Comparison of ENCODE assay signal across 17 cellular contexts in the genomic region with DNA sequence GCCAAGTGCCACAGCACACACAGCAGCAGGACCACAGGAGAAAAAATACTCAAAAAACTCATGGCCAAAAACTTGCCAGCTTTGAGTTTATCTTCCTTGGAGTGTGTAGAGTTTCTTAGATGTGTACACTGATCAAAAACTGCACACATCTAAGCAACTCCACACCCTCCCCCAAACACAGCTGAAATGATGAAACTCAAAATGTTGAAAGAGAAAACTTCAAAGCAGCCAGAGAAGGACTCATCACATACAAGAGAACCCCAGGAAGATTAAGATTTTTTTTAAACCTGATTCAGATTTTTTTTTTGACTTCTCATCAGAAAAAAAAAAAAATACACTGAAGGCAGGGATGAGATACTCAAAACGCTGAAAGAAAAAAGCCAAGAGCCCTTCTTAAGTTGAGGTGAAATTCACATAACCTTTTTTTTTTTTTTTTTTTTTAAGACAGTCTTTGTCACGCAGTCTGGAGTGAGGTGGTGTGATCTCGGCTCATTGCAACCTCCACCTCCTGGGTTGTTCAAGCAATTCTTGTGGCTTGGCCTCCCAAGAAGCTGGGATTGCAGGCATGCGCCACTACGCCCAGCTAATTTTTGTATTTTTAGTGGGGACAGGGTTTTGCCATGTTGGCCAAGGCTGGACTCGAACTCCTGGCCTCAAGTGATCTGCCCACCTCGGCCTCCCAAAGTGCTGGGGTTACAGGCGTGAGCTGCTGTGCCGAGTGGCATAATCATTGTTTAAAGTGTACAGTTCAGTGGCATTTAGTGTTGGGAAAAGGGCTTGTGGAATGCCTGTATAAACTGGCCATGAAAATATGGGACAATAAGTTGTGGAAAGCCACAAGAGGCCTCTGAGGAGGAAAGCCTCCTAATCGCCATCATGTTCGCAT. TPM values are rescaled to one million over a fixed set of nuclear protein-coding genes. Genes with fewer than 3 reads are reported as not detected.
DNase-seq lines count a peak whose midpoint lies in the region; ATAC-seq and TF ChIP-seq lines count a peak whose summit lies in the region.
"Had no signal": no experiment of that assay in that cellular context is flagged by ENCODE, and none has a peak within 500 bp of the region (broad histone marks: within the 10 kb centered on the region; RNA-seq: fewer than 3 reads in every experiment).

No MANE protein-coding gene starts in this region.

- H3K4me3 Mint-ChIP-seq in WTC11: no peak overlapping the region
- H3K4me3 Mint-ChIP-seq: activated naive CD4-positive, alpha-beta T cell treated with anti-CD3 and anti-CD28 coated beads for 36 hours; IgD-negative memory B cell; stimulated activated naive CD8-positive, alpha-beta T cell treated with anti-CD3 and anti-CD28 coated beads, Interleukin-15, amount 100 ng/mL, for 72 hours had no signal

- H3K4me3 ChIP-seq in fibroblast of villous mesenchyme (ENCODE audit: low read depth, low read length): no peak overlapping the region
- H3K4me3 ChIP-seq: prostate gland had no signal

- H3K36me3 Mint-ChIP-seq in WTC11: peaks cover 18% of the 10 kb centered on the region

- H3K27me3 Mint-ChIP-seq in WTC11 (ENCODE audit: low read depth): no peaks in the 10 kb centered on the region

- no peak for ATAC-seq in Right ventricle myocardium superior (ENCODE audit: poor library complexity)
- ATAC-seq in left ventricle myocardium superior: no peak
- ATAC-seq in WTC11: no peak
- ATAC-seq in HG03342 (IDR thresholded peaks at IDR 0.05; ENCODE audit: unreplicated experiment): no peak
- no peak for ATAC-seq in left colon
- ATAC-seq: left cardiac atrium; stimulated activated naive CD8-positive, alpha-beta T cell treated with anti-CD3 and anti-CD28 coated beads, Interleukin-15, amount 100 ng/mL, for 72 hours had no signal

- CTCF ChIA-PET in WTC11 (lab: Charles Lee): interaction anchor here (1.2 kb wide), 1 partner anchor 30 kb away, joined by 3 read pairs; no protein-coding TSS in a partner anchor

- intact Hi-C loops in Right ventricle myocardium superior (cut with DNase I): no loop called here
- intact Hi-C loops in left ventricle myocardium superior (cut with micrococcal nuclease): no loop called here
- intact Hi-C loops in left colon (cut with DNase I, micrococcal nuclease): no loop called here

- peaks cover 4% of the 10 kb centered on the region for H3K4me1 Mint-ChIP-seq in WTC11

- H3K27ac Mint-ChIP-seq in WTC11: peak overlapping the region; percentile 86
- H3K27ac Mint-ChIP-seq: activated naive CD4-positive, alpha-beta T cell treated with anti-CD3 and anti-CD28 coated beads for 36 hours; IgD-negative memory B cell had no signal

- DNase-seq in Right ventricle myocardium superior (peak; percentile 4), left ventricle myocardium superior (no peak), WTC11 (ENCODE audit: low spot score) (no peak), fibroblast of villous mesenchyme (ENCODE audit: low read depth) (peak; percentile 59), midbrain (lab: John Stamatoyannopoulos, UW) (no peak), NK-92 (lab: John Stamatoyannopoulos, UW; ENCODE audit: unreplicated experiment) (no peak), left colon (no peak)
- DNase-seq: activated naive CD4-positive, alpha-beta T cell treated with anti-CD3 and anti-CD28 coated beads for 36 hours; BE2C; left cardiac atrium; NCI-H1417 treated with DMSO at 0.1 percent for 48 hours; NCI-H226; stimulated activated CD4-positive, alpha-beta T cell treated with anti-CD3 and anti-CD28 coated beads, Interleukin-12 subunit alpha, Interleukin-12 subunit beta, amount 100 ng/mL, for 4 hours; stimulated activated naive CD8-positive, alpha-beta T cell treated with anti-CD3 and anti-CD28 coated beads, Interleukin-15, amount 100 ng/mL, for 72 hours had no signal

- no peaks in the 10 kb centered on the region for H3K9me3 Mint-ChIP-seq in WTC11
- H3K9me3 Mint-ChIP-seq: activated naive CD4-positive, alpha-beta T cell treated with anti-CD3 and anti-CD28 coated beads for 36 hours; IgD-negative memory B cell; stimulated activated naive CD8-positive, alpha-beta T cell treated with anti-CD3 and anti-CD28 coated beads, Interleukin-15, amount 100 ng/mL, for 72 hours had no signal

- POLR2A ChIA-PET in WTC11 (lab: Charles Lee): no interaction called here

- no peak for TF ChIP-seq CTCF in WTC11 (IDR thresholded peaks at IDR 0.05)
- no peak for TF ChIP-seq CTCF in fibroblast of villous mesenchyme (IDR thresholded peaks at IDR 0.05; ENCODE audit: insufficient read depth, low read depth, low read length)

TF ChIP-seq in WTC11, 78 proteins besides CTCF, POLR2A, EP300 and RAD21:
- TF ChIP-seq ZNF317 (CRISPR knock-in tag; IDR thresholded peaks at IDR 0.05; ENCODE audit: borderline replicate concordance, low read depth) (no peak), FOXJ3 (CRISPR knock-in tag; IDR thresholded peaks at IDR 0.05; ENCODE audit: borderline replicate concordance) (no peak), TEAD4 (CRISPR knock-in tag; IDR thresholded peaks at IDR 0.05) (no peak), RELA (CRISPR knock-in tag; IDR thresholded peaks at IDR 0.05; ENCODE audit: borderline replicate concordance) (no peak), GABPB1 (CRISPR knock-in tag; IDR thresholded peaks at IDR 0.05) (peak; percentile 47; the same call in 1 of the 2 replicates)
- TF ChIP-seq, protein P1, sequence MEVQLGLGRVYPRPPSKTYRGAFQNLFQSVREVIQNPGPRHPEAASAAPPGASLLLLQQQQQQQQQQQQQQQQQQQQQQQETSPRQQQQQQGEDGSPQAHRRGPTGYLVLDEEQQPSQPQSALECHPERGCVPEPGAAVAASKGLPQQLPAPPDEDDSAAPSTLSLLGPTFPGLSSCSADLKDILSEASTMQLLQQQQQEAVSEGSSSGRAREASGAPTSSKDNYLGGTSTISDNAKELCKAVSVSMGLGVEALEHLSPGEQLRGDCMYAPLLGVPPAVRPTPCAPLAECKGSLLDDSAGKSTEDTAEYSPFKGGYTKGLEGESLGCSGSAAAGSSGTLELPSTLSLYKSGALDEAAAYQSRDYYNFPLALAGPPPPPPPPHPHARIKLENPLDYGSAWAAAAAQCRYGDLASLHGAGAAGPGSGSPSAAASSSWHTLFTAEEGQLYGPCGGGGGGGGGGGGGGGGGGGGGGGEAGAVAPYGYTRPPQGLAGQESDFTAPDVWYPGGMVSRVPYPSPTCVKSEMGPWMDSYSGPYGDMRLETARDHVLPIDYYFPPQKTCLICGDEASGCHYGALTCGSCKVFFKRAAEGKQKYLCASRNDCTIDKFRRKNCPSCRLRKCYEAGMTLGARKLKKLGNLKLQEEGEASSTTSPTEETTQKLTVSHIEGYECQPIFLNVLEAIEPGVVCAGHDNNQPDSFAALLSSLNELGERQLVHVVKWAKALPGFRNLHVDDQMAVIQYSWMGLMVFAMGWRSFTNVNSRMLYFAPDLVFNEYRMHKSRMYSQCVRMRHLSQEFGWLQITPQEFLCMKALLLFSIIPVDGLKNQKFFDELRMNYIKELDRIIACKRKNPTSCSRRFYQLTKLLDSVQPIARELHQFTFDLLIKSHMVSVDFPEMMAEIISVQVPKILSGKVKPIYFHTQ (CRISPR knock-in tag; IDR thresholded peaks at IDR 0.05): no peak
- TF ChIP-seq, protein P2, sequence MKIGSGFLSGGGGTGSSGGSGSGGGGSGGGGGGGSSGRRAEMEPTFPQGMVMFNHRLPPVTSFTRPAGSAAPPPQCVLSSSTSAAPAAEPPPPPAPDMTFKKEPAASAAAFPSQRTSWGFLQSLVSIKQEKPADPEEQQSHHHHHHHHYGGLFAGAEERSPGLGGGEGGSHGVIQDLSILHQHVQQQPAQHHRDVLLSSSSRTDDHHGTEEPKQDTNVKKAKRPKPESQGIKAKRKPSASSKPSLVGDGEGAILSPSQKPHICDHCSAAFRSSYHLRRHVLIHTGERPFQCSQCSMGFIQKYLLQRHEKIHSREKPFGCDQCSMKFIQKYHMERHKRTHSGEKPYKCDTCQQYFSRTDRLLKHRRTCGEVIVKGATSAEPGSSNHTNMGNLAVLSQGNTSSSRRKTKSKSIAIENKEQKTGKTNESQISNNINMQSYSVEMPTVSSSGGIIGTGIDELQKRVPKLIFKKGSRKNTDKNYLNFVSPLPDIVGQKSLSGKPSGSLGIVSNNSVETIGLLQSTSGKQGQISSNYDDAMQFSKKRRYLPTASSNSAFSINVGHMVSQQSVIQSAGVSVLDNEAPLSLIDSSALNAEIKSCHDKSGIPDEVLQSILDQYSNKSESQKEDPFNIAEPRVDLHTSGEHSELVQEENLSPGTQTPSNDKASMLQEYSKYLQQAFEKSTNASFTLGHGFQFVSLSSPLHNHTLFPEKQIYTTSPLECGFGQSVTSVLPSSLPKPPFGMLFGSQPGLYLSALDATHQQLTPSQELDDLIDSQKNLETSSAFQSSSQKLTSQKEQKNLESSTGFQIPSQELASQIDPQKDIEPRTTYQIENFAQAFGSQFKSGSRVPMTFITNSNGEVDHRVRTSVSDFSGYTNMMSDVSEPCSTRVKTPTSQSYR (CRISPR knock-in tag; IDR thresholded peaks at IDR 0.05): no peak

RNA-seq across cellular contexts. Expression of a gene that starts 20.9 kb away (rescaled TPM):
- total RNA-seq in Right ventricle myocardium superior: 93.8 TPM
- total RNA-seq in left ventricle myocardium superior: 117 TPM
- 116 to 123 TPM (median 120 TPM) in 3 replicates for total RNA-seq in WTC11 (2021)
- total RNA-seq in fibroblast of villous mesenchyme: 88.1 and 88.3 TPM in 2 replicates
- 100 to 1,000 TPM; 144 to 188 TPM for total RNA-seq in left colon

RNA-seq across cellular contexts. Expression of a gene that starts 38.6 kb away (rescaled TPM):
- 8.4 TPM for total RNA-seq in Right ventricle myocardium superior
- 9.9 TPM for total RNA-seq in left ventricle myocardium superior
- 62.2 to 74.9 TPM (median 64.0 TPM) in 3 replicates for total RNA-seq in WTC11 (2021)
- total RNA-seq in fibroblast of villous mesenchyme: 26.1 and 36.3 TPM in 2 replicates
- 10 to 100 TPM; 11.4 to 16.2 TPM for total RNA-seq in left colon

RNA-seq across cellular contexts. Expression of a gene that starts 38.7 kb away (rescaled TPM):
- total RNA-seq in Right ventricle myocardium superior (not detected), left ventricle myocardium superior (not detected), WTC11 (2021) (1.1 to 1.3 TPM (median 1.2 TPM) in 3 replicates), fibroblast of villous mesenchyme (2.6 and 3.9 TPM in 2 replicates), left colon (under 1 TPM; 0.42 to 0.49 TPM)

Comparison
In these comparisons a context has a peak if more than half of its experiments do, and no peak if none do; other contexts are left out.
1. DNase-seq: peak in Right ventricle myocardium superior (single experiment) and fibroblast of villous mesenchyme (single experiment); none in left ventricle myocardium superior (single experiment), WTC11 (single experiment), midbrain (single experiment), NK-92 (single experiment) and left colon (0 of 2).